In the genomic region with DNA sequence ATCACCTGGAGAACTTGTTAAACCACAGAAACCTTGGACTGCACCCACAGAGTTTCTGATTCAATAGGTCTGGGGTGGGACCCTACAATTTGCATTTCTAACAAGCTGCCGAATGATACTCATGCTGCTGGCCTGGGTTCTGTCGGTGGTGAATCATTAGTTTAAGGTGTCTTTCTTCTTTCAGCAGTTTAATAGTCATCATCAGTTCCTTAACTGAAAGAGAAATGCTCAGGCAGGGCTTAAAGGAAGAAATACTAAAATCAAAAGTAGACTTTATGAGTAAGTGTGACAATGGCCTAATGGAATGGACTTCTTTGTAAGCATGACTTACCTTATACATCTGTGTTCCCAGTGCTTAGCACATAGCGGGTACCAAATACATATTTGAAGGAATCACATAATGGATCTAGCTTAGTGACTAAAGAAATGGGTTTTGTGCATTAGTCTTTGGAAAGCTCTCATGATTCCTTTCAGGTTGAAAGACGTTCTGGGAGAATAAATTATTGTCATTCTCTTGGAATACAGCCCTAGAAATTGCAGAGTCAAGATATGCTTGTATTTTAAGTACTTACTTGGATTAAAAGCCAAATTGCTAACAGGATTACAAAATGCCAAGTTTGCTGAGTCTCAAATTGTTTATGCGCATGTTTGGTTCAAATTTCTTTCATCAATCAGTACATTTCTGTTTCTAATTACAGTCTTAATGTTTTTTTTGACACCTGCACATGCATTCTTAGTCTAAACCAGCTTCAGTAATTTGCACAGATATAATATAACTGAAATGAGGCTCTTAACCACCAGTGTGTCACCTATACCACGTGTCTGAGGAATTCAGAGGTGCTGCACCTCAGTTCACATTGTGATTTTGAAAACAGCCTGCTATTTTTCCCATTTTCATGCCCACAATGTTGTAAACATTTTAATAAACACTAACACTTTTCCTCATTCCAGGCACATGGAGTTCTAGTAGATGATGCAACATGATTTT, we compare ENCODE assay signal across 16 cellular contexts.
DNase-seq lines count a peak whose midpoint lies in the region; ATAC-seq and TF ChIP-seq lines count a peak whose summit lies in the region.
"Had no signal": no experiment of that assay in that cellular context is flagged by ENCODE, and none has a peak within 500 bp of the region (broad histone marks: within the 10 kb centered on the region; RNA-seq: fewer than 3 reads in every experiment).

No MANE protein-coding gene starts in this region.

- H3K27ac Mint-ChIP-seq in brain: peak overlapping the region in 3 of 5 experiments; percentile 24 to 83 (median 42)
- no peak overlapping the region for H3K27ac Mint-ChIP-seq in stimulated activated naive CD8-positive, alpha-beta T cell treated with anti-CD3 and anti-CD28 coated beads, Interleukin-15, amount 100 ng/mL, for 72 hours
- H3K27ac Mint-ChIP-seq: activated naive CD8-positive, alpha-beta T cell treated with anti-CD3 and anti-CD28 coated beads, Interleukin-2, amount 10 ng/mL, durations not matched to agents 7 days and 5 days had no signal

- no peaks in the 10 kb centered on the region for H3K36me3 Mint-ChIP-seq in brain

- no peak for TF ChIP-seq CTCF in brain (conservative IDR thresholded peaks at IDR 0.05)

- H3K4me1 Mint-ChIP-seq in brain: peaks cover 46% of the 10 kb centered on the region
- peaks cover 7% of the 10 kb centered on the region for H3K4me1 Mint-ChIP-seq in stimulated activated naive CD8-positive, alpha-beta T cell treated with anti-CD3 and anti-CD28 coated beads, Interleukin-15, amount 100 ng/mL, for 72 hours
- H3K4me1 Mint-ChIP-seq: central memory CD8-positive, alpha-beta T cell had no signal

- peaks cover 0 to 4% (median 0%) of the 10 kb centered on the region in 5 experiments for H3K9me3 Mint-ChIP-seq in brain
- H3K9me3 Mint-ChIP-seq in stimulated activated naive CD8-positive, alpha-beta T cell treated with anti-CD3 and anti-CD28 coated beads, Interleukin-15, amount 100 ng/mL, for 72 hours: no peaks in the 10 kb centered on the region
- H3K9me3 Mint-ChIP-seq: activated naive CD8-positive, alpha-beta T cell treated with anti-CD3 and anti-CD28 coated beads, Interleukin-2, amount 10 ng/mL, durations not matched to agents 7 days and 5 days had no signal

- H3K27me3 Mint-ChIP-seq in brain: peaks cover 5% of the 10 kb centered on the region
- no peaks in the 10 kb centered on the region for H3K27me3 Mint-ChIP-seq in stimulated activated naive CD8-positive, alpha-beta T cell treated with anti-CD3 and anti-CD28 coated beads, Interleukin-15, amount 100 ng/mL, for 72 hours
- H3K27me3 Mint-ChIP-seq: central memory CD8-positive, alpha-beta T cell had no signal

- H3K4me3 Mint-ChIP-seq in brain: no peak overlapping the region
- H3K4me3 Mint-ChIP-seq in stimulated activated naive CD8-positive, alpha-beta T cell treated with anti-CD3 and anti-CD28 coated beads, Interleukin-15, amount 100 ng/mL, for 72 hours: no peak overlapping the region
- H3K4me3 Mint-ChIP-seq: activated naive CD8-positive, alpha-beta T cell treated with anti-CD3 and anti-CD28 coated beads, Interleukin-2, amount 10 ng/mL, durations not matched to agents 7 days and 5 days; central memory CD8-positive, alpha-beta T cell had no signal

- peak; percentile 67 for ATAC-seq in HG02973 (IDR thresholded peaks at IDR 0.05; ENCODE audit: unreplicated experiment)
- ATAC-seq in stimulated activated naive CD8-positive, alpha-beta T cell treated with anti-CD3 and anti-CD28 coated beads, Interleukin-15, amount 100 ng/mL, for 72 hours: peak; percentile 89
- ATAC-seq: lower lobe of right lung, psoas muscle had no signal

- peak; percentile 33 for DNase-seq in stimulated activated CD4-positive, alpha-beta T cell treated with anti-CD3 and anti-CD28 coated beads, Interleukin-15, amount 100 ng/mL, for 24 hours
- no peak for DNase-seq in stimulated activated CD4-positive, alpha-beta T cell treated with anti-CD3 and anti-CD28 coated beads, Interleukin-4, amount 100 ng/mL, for 24 hours
- DNase-seq in stimulated activated naive CD8-positive, alpha-beta T cell treated with anti-CD3 and anti-CD28 coated beads, Interleukin-15, amount 100 ng/mL, for 72 hours: peak in 1 of 2 donors; percentile 26
- DNase-seq in DMS 273 treated with DMSO at 0.1 percent for 48 hours (lab: John Stamatoyannopoulos, UW): no peak
- DNase-seq in DMS153 (lab: John Stamatoyannopoulos, UW): no peak
- no peak for DNase-seq in middle frontal gyrus (ENCODE audit: extremely low spot score, low spot score)
- DNase-seq: activated naive CD8-positive, alpha-beta T cell treated with anti-CD3 and anti-CD28 coated beads, Interleukin-2, amount 10 ng/mL, durations not matched to agents 7 days and 5 days; BE2C; lower lobe of right lung; NCI-H2081 treated with DMSO at 0.1 percent for 48 hours; NCI-H69; psoas muscle; SW 1271 had no signal

Comparison
In these comparisons a context has a peak if more than half of its experiments do, and no peak if none do; other contexts are left out.
1. H3K27ac Mint-ChIP-seq: peak in brain (3 of 5); none in stimulated activated naive CD8-positive, alpha-beta T cell treated with anti-CD3 and anti-CD28 coated beads, Interleukin-15, amount 100 ng/mL, for 72 hours (0 of 2).